ENCODE assay signal across 8 cellular contexts in genomic region chr9:136095028-136095494, GRCh38. TPM values are rescaled to one million over a fixed set of nuclear protein-coding genes. Genes with fewer than 3 reads are reported as not detected.
A peak's percentile ranks its signal among the peaks of the same experiment; 100 is the strongest.
DNase-seq lines count a peak whose midpoint lies in the region; ATAC-seq and FAIRE-seq lines count a peak whose summit lies in the region.

Gene NACC2, minus strand, starts transcription at chr9:136095289. Its CDS starts 44,768 bp downstream, at chr9:136050521.

- H3K9me3 ChIP-seq in HUES48 (ENCODE audit: control insufficient read depth, insufficient read depth, low read length): no peaks in the 10 kb centered on the region
- no peaks in the 10 kb centered on the region for H3K9me3 ChIP-seq in muscle layer of duodenum (ENCODE audit: control insufficient read depth in 1 of 2, low read length in 2 of 2)

- H3K4me3 ChIP-seq in HUES48 (ENCODE audit: low read depth, low read length) (peak within 1 kb of the TSS; percentile 62), muscle layer of duodenum (ENCODE audit: low read depth in 1 of 2, low read length in 2 of 2) (peak within 1 kb of the TSS; percentile 55 to 88)

- no peak for FAIRE-seq in urothelium cell line (lab: Jason Lieb, UNC)

- no peak within 1 kb of the TSS for H3K27ac ChIP-seq in HUES48 (ENCODE audit: low read depth, low read length)
- H3K27ac ChIP-seq in muscle layer of duodenum (ENCODE audit: low read length): peak within 1 kb of the TSS; percentile 45

- DNase-seq in CD1c-positive myeloid dendritic cell (ENCODE audit: extremely low spot score) (peak; percentile 72), urothelium cell line (ENCODE audit: low spot score) (peak; percentile 77), NCI-H1105 treated with DMSO at 0.1 percent for 48 hours (lab: John Stamatoyannopoulos, UW) (no peak)
- DNase-seq in activated CD4-positive, CD25-positive, alpha-beta regulatory T cell treated with anti-CD3 and anti-CD28 coated beads, Interleukin-2, amount 50 U/mL, for 72 hours: peak; percentile 59

- peak; percentile 52 for ATAC-seq in esophagus mucosa
- ATAC-seq in GM18909 (IDR thresholded peaks at IDR 0.05; ENCODE audit: poor library complexity, unreplicated experiment): no peak

- H3K27me3 ChIP-seq in HUES48 (ENCODE audit: control insufficient read depth, insufficient read depth, low read length): peaks cover 24% of the 10 kb centered on the region
- H3K27me3 ChIP-seq in muscle layer of duodenum (ENCODE audit: low read depth, low read length): no peaks in the 10 kb centered on the region

- H3K9ac ChIP-seq in HUES48 (ENCODE audit: low read depth, low read length): no peak within 1 kb of the TSS

- H3K4me1 ChIP-seq in HUES48 (ENCODE audit: control insufficient read depth, insufficient read depth, low read length) (peaks cover 40% of the 10 kb centered on the region), muscle layer of duodenum (ENCODE audit: control insufficient read depth in 1 of 2, insufficient read depth in 2 of 2, low read length in 2 of 2) (peaks cover under 1 to 55% of the 10 kb centered on the region in 2 donors)

- H3K36me3 ChIP-seq in HUES48 (ENCODE audit: control insufficient read depth, insufficient read depth, low read length) (no peaks in the 10 kb centered on the region), muscle layer of duodenum (ENCODE audit: control insufficient read depth in 1 of 2, insufficient read depth in 2 of 2, low read length in 2 of 2) (no peaks in the 10 kb centered on the region)

RNA-seq across cellular contexts. Expression of gene NACC2, which starts in this region (rescaled TPM):
- 7.0 TPM for total RNA-seq in esophagus mucosa
